ENCODE assay signal across 8 cellular contexts in genomic region chr11:96426356-96427103, GRCh38. TPM values are rescaled to one million over a fixed set of nuclear protein-coding genes. Genes with fewer than 3 reads are reported as not detected.
DNase-seq lines count a peak whose midpoint lies in the region; ATAC-seq and TF ChIP-seq lines count a peak whose summit lies in the region.

No MANE protein-coding gene starts in this region.

- H3K4me3 ChIP-seq in right cardiac atrium (ENCODE audit: low read length) = no peak overlapping the region
- H3K4me3 ChIP-seq in sigmoid colon = no peak overlapping the region

- H3K27ac ChIP-seq in right cardiac atrium (ENCODE audit: low read length) = no peak overlapping the region
- no peak overlapping the region for H3K27ac ChIP-seq in sigmoid colon

- no peak overlapping the region for H3K27ac Mint-ChIP-seq in activated T-helper 17 cell treated with anti-CD3 and anti-CD28 coated beads, Interleukin-2, amount 50 U/mL, for 72 hours

- no peaks in the 10 kb centered on the region for H3K4me1 Mint-ChIP-seq in activated T-helper 17 cell treated with anti-CD3 and anti-CD28 coated beads, Interleukin-2, amount 50 U/mL, for 72 hours

- TF ChIP-seq CTCF in GM20000 (IDR thresholded peaks at IDR 0.05; ENCODE audit: extremely low read depth, missing control alignments) (no peak), sigmoid colon (IDR thresholded peaks at IDR 0.05) (peak in 3 of 4 experiments; percentile 29 to 60 (median 54))

- no peak for TF ChIP-seq EP300 in sigmoid colon (IDR thresholded peaks at IDR 0.05)

- intact Hi-C loops in right cardiac atrium (cut with DNase I) (loop anchor here in 1 of 4 donors (5.0 kb wide), 1 partner anchor 589 kb away; no protein-coding TSS in a partner anchor), sigmoid colon (cut with DNase I) (loop anchor here (2.0 kb wide), 1 partner anchor 592 kb away; no protein-coding TSS in a partner anchor)

- DNase-seq in DMS153 (lab: John Stamatoyannopoulos, UW) = peak; percentile 24
- DNase-seq in GM20000 (ENCODE audit: low spot score) = peak; percentile 33
- peak; percentile 38 for DNase-seq in NCI-H146 (lab: John Stamatoyannopoulos, UW)
- DNase-seq in right cardiac atrium = no peak
- no peak for DNase-seq in sigmoid colon

- H3K9me3 Mint-ChIP-seq in activated T-helper 17 cell treated with anti-CD3 and anti-CD28 coated beads, Interleukin-2, amount 50 U/mL, for 72 hours = no peaks in the 10 kb centered on the region

- no peak overlapping the region for H3K4me3 Mint-ChIP-seq in activated T-helper 17 cell treated with anti-CD3 and anti-CD28 coated beads, Interleukin-2, amount 50 U/mL, for 72 hours

- TF ChIP-seq POLR2A in sigmoid colon (IDR thresholded peaks at IDR 0.05) = no peak

- H3K9me3 ChIP-seq in right cardiac atrium (ENCODE audit: control insufficient read depth, low read length) = no peaks in the 10 kb centered on the region
- no peaks in the 10 kb centered on the region for H3K9me3 ChIP-seq in sigmoid colon

- H3K36me3 ChIP-seq in sigmoid colon = no peaks in the 10 kb centered on the region

- H3K27me3 ChIP-seq in right cardiac atrium (ENCODE audit: control insufficient read depth, insufficient read depth) (no peaks in the 10 kb centered on the region), sigmoid colon (no peaks in the 10 kb centered on the region)

- peaks cover 28% of the 10 kb centered on the region for H3K27me3 Mint-ChIP-seq in activated T-helper 17 cell treated with anti-CD3 and anti-CD28 coated beads, Interleukin-2, amount 50 U/mL, for 72 hours

- H3K4me1 ChIP-seq in right cardiac atrium (ENCODE audit: control insufficient read depth, insufficient read depth, low read length) = no peaks in the 10 kb centered on the region
- H3K4me1 ChIP-seq in sigmoid colon = no peaks in the 10 kb centered on the region

- H3K36me3 Mint-ChIP-seq in activated T-helper 17 cell treated with anti-CD3 and anti-CD28 coated beads, Interleukin-2, amount 50 U/mL, for 72 hours (ENCODE audit: low read depth) = no peaks in the 10 kb centered on the region

- 16% methylated on average over 8 of the region's 8 CpGs for WGBS in right cardiac atrium
- 15 to 26% methylated on average over 8 of the region's 8 CpGs for WGBS in sigmoid colon, 2 donors

- peak; percentile 46 for ATAC-seq in activated T-helper 17 cell treated with anti-CD3 and anti-CD28 coated beads, Interleukin-2, amount 50 U/mL, for 72 hours (replicated peaks)
- peak; percentile 61 to 73 for ATAC-seq in right cardiac atrium
- ATAC-seq in HG02981 (IDR thresholded peaks at IDR 0.05; ENCODE audit: unreplicated experiment) = no peak
- no peak for ATAC-seq in GM21717 (IDR thresholded peaks at IDR 0.05; ENCODE audit: unreplicated experiment)

RNA-seq across cellular contexts. Expression of gene JRKL, which starts 36.7 kb away (rescaled TPM):
- total RNA-seq in activated T-helper 17 cell treated with anti-CD3 and anti-CD28 coated beads, Interleukin-2, amount 50 U/mL, for 72 hours = 10 to 100 TPM in 1 of 2 donors, 1 to 10 TPM in 1; 7.3 to 12.8 TPM
- 1 to 10 TPM; 6.8 to 8.5 (median 7.6) TPM for total RNA-seq in right cardiac atrium
- 4.4 TPM for polyA plus RNA-seq in right cardiac atrium
- total RNA-seq in sigmoid colon = 1 to 10 TPM; 4.2 to 6.9 (median 6.3) TPM
- polyA plus RNA-seq in sigmoid colon = 1 to 10 TPM; 3.6 to 6.4 (median 4.2) TPM

RNA-seq across cellular contexts. Expression of gene CCDC82, which starts 36.8 kb away (rescaled TPM):
- total RNA-seq in activated T-helper 17 cell treated with anti-CD3 and anti-CD28 coated beads, Interleukin-2, amount 50 U/mL, for 72 hours = 10 to 100 TPM; 25.1 to 29.0 TPM
- 10 to 100 TPM; 17.2 to 23.1 (median 18.5) TPM for total RNA-seq in right cardiac atrium
- polyA plus RNA-seq in right cardiac atrium = 23.1 TPM
- 10 to 100 TPM; 24.4 to 39.2 (median 33.8) TPM for total RNA-seq in sigmoid colon
- 10 to 100 TPM in 1 of 3 donors, 1 to 10 TPM in 2; 9.5 to 13.3 (median 9.6) TPM for polyA plus RNA-seq in sigmoid colon

Comparison
In these comparisons a context has a peak if more than half of its experiments do, and no peak if none do; other contexts are left out.
1. DNase-seq: peak in DMS153 (single experiment), GM20000 (single experiment) and NCI-H146 (single experiment); none in right cardiac atrium (0 of 3) and sigmoid colon (single experiment).
2. ATAC-seq: peak in activated T-helper 17 cell treated with anti-CD3 and anti-CD28 coated beads, Interleukin-2, amount 50 U/mL, for 72 hours (single experiment) and right cardiac atrium (2 of 2); none in HG02981 (single experiment) and GM21717 (single experiment).